8 cellular contexts compared by ENCODE assay signal in the genomic region with DNA sequence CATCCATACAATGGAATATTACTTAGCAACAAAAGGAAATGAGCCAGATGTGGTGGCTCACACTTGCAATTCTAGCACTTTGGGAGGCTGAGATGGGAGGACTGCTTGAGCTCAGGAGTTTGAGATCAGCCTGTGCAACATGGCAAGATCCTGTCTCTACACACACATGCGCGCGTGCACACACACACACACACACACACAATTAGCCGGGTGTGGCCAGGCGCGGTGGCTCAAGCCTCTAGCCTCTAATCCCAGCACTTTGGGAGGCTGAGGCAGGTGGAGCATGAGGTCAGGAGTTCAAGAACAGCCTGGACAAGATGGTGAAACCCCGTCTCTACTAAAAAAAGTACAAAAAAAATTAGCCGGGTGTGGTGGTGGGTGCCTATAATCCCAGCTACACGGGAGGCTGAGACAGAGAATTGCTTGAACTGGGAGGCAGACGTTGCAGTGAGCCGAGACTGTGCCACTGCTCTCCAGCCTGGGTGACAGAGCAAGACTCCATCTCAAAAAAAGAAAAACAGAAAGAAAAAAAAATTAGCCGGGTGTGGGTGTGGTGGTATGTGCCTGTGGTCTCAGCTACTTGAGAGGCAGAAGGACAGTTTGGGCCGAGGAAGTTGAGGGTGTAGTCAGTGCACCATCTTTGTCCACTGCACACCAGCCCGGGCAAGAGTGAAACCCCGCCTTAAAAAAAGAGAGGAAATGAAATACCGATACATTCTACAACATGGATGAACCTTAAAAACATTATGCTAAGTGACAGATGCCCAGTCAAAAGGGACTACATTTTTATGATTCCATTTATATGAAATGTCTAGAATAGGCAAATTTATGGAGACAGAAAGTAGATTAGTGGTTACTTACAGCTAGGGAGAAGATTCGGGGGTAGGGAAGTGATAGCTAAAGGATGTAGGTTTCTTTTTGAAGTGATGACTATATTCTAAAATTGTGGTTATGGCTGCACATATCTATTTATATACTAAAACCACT. TPM values are rescaled to one million over a fixed set of nuclear protein-coding genes. Genes with fewer than 3 reads are reported as not detected.
DNase-seq lines count a peak whose midpoint lies in the region; ATAC-seq, FAIRE-seq and TF ChIP-seq lines count a peak whose summit lies in the region.

No MANE protein-coding gene starts in this region.

- FAIRE-seq in GM12891 (lab: Jason Lieb, UNC): peak; percentile 95

- DNase-seq in GM12891 (ENCODE audit: insufficient read length, low spot score): peak; percentile 13
- DNase-seq in central memory CD4-positive, alpha-beta T cell: peak; percentile 50
- no peak for DNase-seq in A673 (ENCODE audit: low spot score)
- DNase-seq in NCI-H2081 (lab: John Stamatoyannopoulos, UW): no peak
- no peak for DNase-seq in NCI-H2171 (lab: John Stamatoyannopoulos, UW)
- DNase-seq in ovary: no peak

- intact Hi-C loops in A673 (cut with micrococcal nuclease; ENCODE audit: unreplicated experiment) (no loop called here), ovary (cut with DNase I) (no loop called here)

- H3K27ac ChIP-seq in A673 (ENCODE audit: low read depth, low read length, poor library complexity, severe bottlenecking) (no peak overlapping the region), ovary (no peak overlapping the region)

- TF ChIP-seq POLR2A in GM12891 (IDR thresholded peaks at IDR 0.05; ENCODE audit: low read depth, low read length): no peak
- TF ChIP-seq POLR2A in ovary (IDR thresholded peaks at IDR 0.05): no peak

- TF ChIP-seq EP300 in ovary (IDR thresholded peaks at IDR 0.05): no peak

- H3K27me3 ChIP-seq in A673 (replicated peaks; ENCODE audit: insufficient read depth, low read depth, low read length, poor library complexity) (no peaks in the 10 kb centered on the region), ovary (no peaks in the 10 kb centered on the region)

- H3K4me1 ChIP-seq in A673 (ENCODE audit: insufficient read depth, low read length, poor library complexity, severe bottlenecking) (no peaks in the 10 kb centered on the region), ovary (ENCODE audit: insufficient read depth) (no peaks in the 10 kb centered on the region)

- H3K36me3 ChIP-seq in A673 (ENCODE audit: insufficient read depth, low read length, poor library complexity, severe bottlenecking) (peaks cover 78% of the 10 kb centered on the region), ovary (no peaks in the 10 kb centered on the region)

- CTCF ChIA-PET in A673 (lab: Charles Lee): no interaction called here

- WGBS in ovary, 3 donors: 95% methylated on average over 17 of the region's 17 CpGs

- H3K9me3 ChIP-seq in A673 (ENCODE audit: low read depth, low read length, poor library complexity, severe bottlenecking) (no peaks in the 10 kb centered on the region), ovary (no peaks in the 10 kb centered on the region)

- BruUV-seq in A673 (replicated peaks; lab: Mats Ljungman, UMichigan): no TSS peak

- POLR2A ChIA-PET in A673 (lab: Charles Lee; ENCODE audit: low non-redundant PET): no interaction called here

- TF ChIP-seq CTCF in A673 (conservative IDR thresholded peaks at IDR 0.05; ENCODE audit: low read depth, low read length): no peak
- no peak for TF ChIP-seq CTCF in ovary (IDR thresholded peaks at IDR 0.05)

- ATAC-seq in GM21526 (IDR thresholded peaks at IDR 0.05; ENCODE audit: low FRiP score, unreplicated experiment) (peak; percentile 52), HG03571 (IDR thresholded peaks at IDR 0.05; ENCODE audit: unreplicated experiment) (peak; percentile 54)

- H3K4me3 ChIP-seq in A673 (ENCODE audit: low read depth, low read length, poor library complexity, severe bottlenecking): no peak overlapping the region
- no peak overlapping the region for H3K4me3 ChIP-seq in ovary

TF ChIP-seq in GM12891, 5 proteins besides CTCF, POLR2A, EP300 and RAD21:
- TF ChIP-seq POLR2AphosphoS5 (IDR thresholded peaks at IDR 0.05; ENCODE audit: low read depth, low read length) (no peak), PAX5 (IDR thresholded peaks at IDR 0.05; ENCODE audit: insufficient read depth, low read length, severe bottlenecking) (no peak), POU2F2 (IDR thresholded peaks at IDR 0.05; ENCODE audit: low read depth, low read length) (0 out of 2 replicates have a peak, but pooled peaks have one; percentile 18), SPI1 (IDR thresholded peaks at IDR 0.05; ENCODE audit: low read depth, low read length) (peak; percentile 75), TAF1 (IDR thresholded peaks at IDR 0.05; ENCODE audit: low read depth, low read length) (no peak)
TF ChIP-seq in GM12891: peak in this region for 2.

RNA-seq across cellular contexts. Expression of a gene that starts 52.5 kb away (rescaled TPM):
- 4.7 TPM for polyA plus RNA-seq in GM12891 (2012; ENCODE audit: low read depth, missing spikeins)
- 28.8 and 30.2 TPM in 2 replicates for total RNA-seq in A673 (2021)
- 10 to 100 TPM in 3 of 7 donors, 1 to 10 TPM in 4; 3.0 to 11.1 (median 8.8) TPM for total RNA-seq in ovary
- polyA plus RNA-seq in ovary: 1 to 10 TPM; 3.2 to 4.3 TPM

Comparison
In these comparisons a context has a peak if more than half of its experiments do, and no peak if none do; other contexts are left out.
1. DNase-seq: peak in GM12891 (single experiment) and central memory CD4-positive, alpha-beta T cell (single experiment); none in A673 (single experiment), NCI-H2081 (0 of 2), NCI-H2171 (single experiment) and ovary (0 of 5).